ENCODE assay signal across 1 cellular context in the genomic region with DNA sequence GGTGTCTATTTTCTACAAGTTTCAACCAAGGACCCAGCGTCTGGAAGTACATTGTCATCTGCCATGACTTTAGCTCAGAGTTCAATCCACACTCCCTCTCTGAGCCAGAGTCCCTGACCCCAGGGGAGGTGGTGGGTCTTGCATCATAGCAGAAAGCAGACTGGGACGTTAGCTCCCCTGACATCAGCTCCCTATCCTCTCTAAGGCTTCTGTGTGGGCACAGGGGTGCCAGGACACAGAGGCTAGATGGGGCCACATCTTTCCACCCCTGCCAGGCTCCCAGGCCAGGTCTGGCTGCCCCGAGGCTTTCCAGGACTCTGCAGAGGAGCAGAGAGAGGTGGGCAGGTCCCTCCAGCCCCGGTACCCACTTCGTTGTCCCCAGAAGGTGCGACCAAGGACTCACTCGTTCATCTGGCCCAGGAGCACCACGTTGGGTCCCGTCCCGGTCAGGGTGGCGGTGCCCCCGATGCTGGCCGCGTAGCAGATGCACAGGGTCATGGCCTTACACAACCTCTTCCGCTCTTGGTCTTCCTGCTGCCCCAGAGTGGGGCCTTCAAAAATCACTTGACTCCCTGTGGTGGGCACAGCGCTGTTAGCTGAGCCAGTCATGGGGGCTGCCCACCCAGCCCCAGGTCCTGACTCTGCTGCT.
TF ChIP-seq lines count a peak whose summit lies in the region.

No MANE protein-coding gene starts in this region.

TF ChIP-seq in HepG2, 621 proteins besides CTCF, POLR2A, EP300 and RAD21 (continued from another document and continues in another):
- TF ChIP-seq LCORL (IDR thresholded peaks at IDR 0.05) (no peak), LCORL (CRISPR knock-in tag; IDR thresholded peaks at IDR 0.05) (peak; percentile 41; the same call in 1 of the 2 replicates), ADNP (CRISPR knock-in tag; IDR thresholded peaks at IDR 0.05) (no peak), HNF1A (IDR thresholded peaks at IDR 0.05; ENCODE audit: low read depth) (no peak), HNF1A (CRISPR knock-in tag; IDR thresholded peaks at IDR 0.05; ENCODE audit: borderline replicate concordance) (0 out of 2 replicates have a peak, but pooled peaks have one; percentile 31), NCOA2 (CRISPR knock-in tag; IDR thresholded peaks at IDR 0.05) (peak; percentile 31; the same call in 1 of the 2 replicates), MYC (CRISPR knock-in tag; IDR thresholded peaks at IDR 0.05; ENCODE audit: borderline replicate concordance) (0 out of 2 replicates have a peak, but pooled peaks have one; percentile 26), ATF3 (CRISPR knock-in tag; IDR thresholded peaks at IDR 0.05) (peak; percentile 52; the same call in 1 of the 2 replicates), ZNF7 (CRISPR knock-in tag; IDR thresholded peaks at IDR 0.05) (no peak), ZNF572 (CRISPR knock-in tag; IDR thresholded peaks at IDR 0.05) (0 out of 2 replicates have a peak, but pooled peaks have one; percentile 4), KMT2A (CRISPR knock-in tag; IDR thresholded peaks at IDR 0.05) (0 out of 2 replicates have a peak, but pooled peaks have one; percentile 31), NFE2L2 (IDR thresholded peaks at IDR 0.05; ENCODE audit: low read length) (no peak), KLF15 (CRISPR knock-in tag; IDR thresholded peaks at IDR 0.05; ENCODE audit: borderline replicate concordance) (no peak), MIER3 (CRISPR knock-in tag; IDR thresholded peaks at IDR 0.05; ENCODE audit: borderline replicate concordance) (0 out of 2 replicates have a peak, but pooled peaks have one; percentile 34), FOXA3 (CRISPR knock-in tag; IDR thresholded peaks at IDR 0.05) (no peak), CAMTA2 (CRISPR knock-in tag; IDR thresholded peaks at IDR 0.05; ENCODE audit: borderline replicate concordance) (no peak), ZNF609 (CRISPR knock-in tag; IDR thresholded peaks at IDR 0.05; ENCODE audit: borderline replicate concordance) (0 out of 2 replicates have a peak, but pooled peaks have one; percentile 20), FOXP1 (IDR thresholded peaks at IDR 0.05) (no peak), FOXP1 (CRISPR knock-in tag; IDR thresholded peaks at IDR 0.05) (no peak), SOX6 (IDR thresholded peaks at IDR 0.05) (no peak), SOX6 (CRISPR knock-in tag; IDR thresholded peaks at IDR 0.05) (peak; percentile 72), SAP130 (CRISPR knock-in tag; IDR thresholded peaks at IDR 0.05; ENCODE audit: low read depth) (peak; percentile 48; the same call in 1 of the 2 replicates), SUZ12 (IDR thresholded peaks at IDR 0.05; ENCODE audit: low read depth, low read length) (no peak), ZBTB14 (CRISPR knock-in tag; IDR thresholded peaks at IDR 0.05) (no peak), ZFP36L2 (CRISPR knock-in tag; IDR thresholded peaks at IDR 0.05) (no peak), ZFX (CRISPR knock-in tag; IDR thresholded peaks at IDR 0.05; ENCODE audit: low read depth) (peak; percentile 33; the same call in 1 of the 2 replicates), ZSCAN25 (CRISPR knock-in tag; IDR thresholded peaks at IDR 0.05) (no peak), RARA (CRISPR knock-in tag; IDR thresholded peaks at IDR 0.05) (peak; percentile 78), TBX3 (IDR thresholded peaks at IDR 0.05; ENCODE audit: borderline replicate concordance) (no peak), ZNF878 (CRISPR knock-in tag; IDR thresholded peaks at IDR 0.05) (0 out of 2 replicates have a peak, but pooled peaks have one; percentile 32), FOXO1 (CRISPR knock-in tag; IDR thresholded peaks at IDR 0.05) (no peak), DMTF1 (CRISPR knock-in tag; IDR thresholded peaks at IDR 0.05) (no peak), KLF13 (CRISPR knock-in tag; IDR thresholded peaks at IDR 0.05) (no peak), HNF4G (IDR thresholded peaks at IDR 0.05; ENCODE audit: borderline replicate concordance, low read depth, low read length) (peak; percentile 53; the same call in 1 of the 2 replicates), HNF4G (CRISPR knock-in tag; IDR thresholded peaks at IDR 0.05; ENCODE audit: borderline replicate concordance, low read depth) (no peak), TCF12 (IDR thresholded peaks at IDR 0.05) (no peak), TCF12 (CRISPR knock-in tag; IDR thresholded peaks at IDR 0.05) (0 out of 2 replicates have a peak, but pooled peaks have one; percentile 42)
- TF ChIP-seq, protein P1, sequence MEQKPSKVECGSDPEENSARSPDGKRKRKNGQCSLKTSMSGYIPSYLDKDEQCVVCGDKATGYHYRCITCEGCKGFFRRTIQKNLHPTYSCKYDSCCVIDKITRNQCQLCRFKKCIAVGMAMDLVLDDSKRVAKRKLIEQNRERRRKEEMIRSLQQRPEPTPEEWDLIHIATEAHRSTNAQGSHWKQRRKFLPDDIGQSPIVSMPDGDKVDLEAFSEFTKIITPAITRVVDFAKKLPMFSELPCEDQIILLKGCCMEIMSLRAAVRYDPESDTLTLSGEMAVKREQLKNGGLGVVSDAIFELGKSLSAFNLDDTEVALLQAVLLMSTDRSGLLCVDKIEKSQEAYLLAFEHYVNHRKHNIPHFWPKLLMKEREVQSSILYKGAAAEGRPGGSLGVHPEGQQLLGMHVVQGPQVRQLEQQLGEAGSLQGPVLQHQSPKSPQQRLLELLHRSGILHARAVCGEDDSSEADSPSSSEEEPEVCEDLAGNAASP (CRISPR knock-in tag; IDR thresholded peaks at IDR 0.05; ENCODE audit: borderline replicate concordance) = peak; percentile 84; the same call in 1 of the 2 replicates
- TF ChIP-seq, protein P2, sequence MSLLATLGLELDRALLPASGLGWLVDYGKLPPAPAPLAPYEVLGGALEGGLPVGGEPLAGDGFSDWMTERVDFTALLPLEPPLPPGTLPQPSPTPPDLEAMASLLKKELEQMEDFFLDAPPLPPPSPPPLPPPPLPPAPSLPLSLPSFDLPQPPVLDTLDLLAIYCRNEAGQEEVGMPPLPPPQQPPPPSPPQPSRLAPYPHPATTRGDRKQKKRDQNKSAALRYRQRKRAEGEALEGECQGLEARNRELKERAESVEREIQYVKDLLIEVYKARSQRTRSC (CRISPR knock-in tag; IDR thresholded peaks at IDR 0.05; ENCODE audit: low read depth) = no peak
- TF ChIP-seq, protein P3, sequence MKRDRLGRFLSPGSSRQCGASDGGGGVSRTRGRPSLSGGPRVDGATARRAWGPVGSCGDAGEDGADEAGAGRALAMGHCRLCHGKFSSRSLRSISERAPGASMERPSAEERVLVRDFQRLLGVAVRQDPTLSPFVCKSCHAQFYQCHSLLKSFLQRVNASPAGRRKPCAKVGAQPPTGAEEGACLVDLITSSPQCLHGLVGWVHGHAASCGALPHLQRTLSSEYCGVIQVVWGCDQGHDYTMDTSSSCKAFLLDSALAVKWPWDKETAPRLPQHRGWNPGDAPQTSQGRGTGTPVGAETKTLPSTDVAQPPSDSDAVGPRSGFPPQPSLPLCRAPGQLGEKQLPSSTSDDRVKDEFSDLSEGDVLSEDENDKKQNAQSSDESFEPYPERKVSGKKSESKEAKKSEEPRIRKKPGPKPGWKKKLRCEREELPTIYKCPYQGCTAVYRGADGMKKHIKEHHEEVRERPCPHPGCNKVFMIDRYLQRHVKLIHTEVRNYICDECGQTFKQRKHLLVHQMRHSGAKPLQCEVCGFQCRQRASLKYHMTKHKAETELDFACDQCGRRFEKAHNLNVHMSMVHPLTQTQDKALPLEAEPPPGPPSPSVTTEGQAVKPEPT (CRISPR knock-in tag; IDR thresholded peaks at IDR 0.05; ENCODE audit: low read depth) = no peak
- TF ChIP-seq, protein P4, sequence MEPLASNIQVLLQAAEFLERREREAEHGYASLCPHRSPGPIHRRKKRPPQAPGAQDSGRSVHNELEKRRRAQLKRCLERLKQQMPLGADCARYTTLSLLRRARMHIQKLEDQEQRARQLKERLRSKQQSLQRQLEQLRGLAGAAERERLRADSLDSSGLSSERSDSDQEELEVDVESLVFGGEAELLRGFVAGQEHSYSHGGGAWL (CRISPR knock-in tag; IDR thresholded peaks at IDR 0.05) = no peak
